Comparison of ENCODE assay signal across 8 cellular contexts in the genomic region with DNA sequence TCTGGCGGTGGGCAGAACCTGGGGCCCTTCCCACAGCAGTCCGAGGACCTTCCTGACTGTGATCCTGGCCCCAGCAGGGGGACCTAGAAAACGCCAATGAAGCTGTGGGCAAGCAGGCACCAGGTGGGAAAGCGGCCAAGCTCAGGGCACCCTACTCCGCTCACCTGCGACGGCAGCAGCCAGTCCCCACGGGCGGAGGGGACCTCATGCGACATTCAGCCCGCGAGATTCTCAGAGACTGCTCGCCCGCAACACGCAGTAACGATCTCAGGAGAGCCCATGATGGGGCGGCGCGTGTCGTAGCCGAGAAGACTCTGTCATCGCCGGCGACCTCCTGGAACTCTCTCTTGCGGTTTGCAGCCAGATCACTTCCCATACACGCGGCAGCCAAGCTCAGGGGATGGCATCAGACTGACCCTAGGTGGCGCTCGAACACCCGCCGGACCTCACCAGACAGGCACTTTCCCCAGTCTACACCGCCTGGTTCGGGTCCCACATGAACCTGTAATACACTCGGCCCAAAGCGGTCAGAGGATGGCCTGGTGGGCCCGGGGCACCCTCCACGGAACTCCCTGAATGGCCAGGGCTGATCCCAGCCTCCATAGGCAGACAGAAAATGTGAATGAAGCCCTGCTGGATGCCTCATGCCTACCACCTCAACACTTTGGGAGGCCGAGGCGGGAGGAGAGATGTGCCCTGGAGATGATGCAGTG. TPM values are rescaled to one million over a fixed set of nuclear protein-coding genes. Genes with fewer than 3 reads are reported as not detected.
DNase-seq lines count a peak whose midpoint lies in the region; ATAC-seq and TF ChIP-seq lines count a peak whose summit lies in the region.

No MANE protein-coding gene starts in this region.

- H3K4me1 Mint-ChIP-seq in CD8-positive, alpha-beta T cell (ENCODE audit: low read depth), result peaks cover 21% of the 10 kb centered on the region
- H3K4me1 Mint-ChIP-seq in HFFc6 (ENCODE audit: low read depth), result peaks cover 7% of the 10 kb centered on the region; the same call in 1 of the 2 replicates

- CTCF ChIA-PET in CD8-positive, alpha-beta T cell (lab: Charles Lee), result interaction anchor here (0.6 to 4.0 kb wide), 19 partner anchors 9 to 222 kb away, joined by 3 to 24 read pairs (median 4); partner anchors contain the start of genes MAN2B1, WDR83, ZNF490 and ZNF791

- POLR2A ChIA-PET in CD8-positive, alpha-beta T cell (lab: Charles Lee), result interaction anchor here (0.7 to 1.2 kb wide), 4 partner anchors 19 to 112 kb away, joined by 3 to 4 read pairs (median 3); partner anchors contain the start of genes ZNF490 and ZNF791

- intact Hi-C loops in CD8-positive, alpha-beta T cell (cut with DNase I, micrococcal nuclease), result loop anchor here (1.0 to 2.0 kb wide), 3 partner anchors 29 to 76 kb away; partner anchors contain the start of genes ZNF490 (in 1 of the 2) and ZNF791 (in 1 of the 2)
- intact Hi-C loops in mucosa of descending colon (cut with DNase I, micrococcal nuclease), result no loop called here

- peak; percentile 64 to 88 (median 82) for DNase-seq in CD8-positive, alpha-beta T cell
- DNase-seq in HFFc6 (peak; percentile 25), NCI-H82 treated with DMSO at 0.1 percent for 48 hours (lab: John Stamatoyannopoulos, UW; ENCODE audit: unreplicated experiment) (peak; percentile 72), epithelial cell of prostate (ENCODE audit: low read depth, low spot score) (peak; percentile 27), mucosa of descending colon (peak; percentile 86 to 88 (median 87))
- peak; percentile 79 for DNase-seq in activated CD8-positive, alpha-beta memory T cell treated with anti-CD3 and anti-CD28 coated beads, Interleukin-2, amount 50 U/mL, for 24 hours (ENCODE audit: extremely low read depth)
- DNase-seq in stimulated activated CD8-positive, alpha-beta memory T cell treated with anti-CD3 and anti-CD28 coated beads, Interleukin-15, amount 100 ng/mL, for 48 hours (ENCODE audit: low read depth in 2 of 2), result peak; percentile 82 to 84

- peak; percentile 68 for TF ChIP-seq CTCF in CD8-positive, alpha-beta T cell (IDR thresholded peaks at IDR 0.05)
- TF ChIP-seq CTCF in HFFc6 (IDR thresholded peaks at IDR 0.05) (peak; percentile 79), mucosa of descending colon (IDR thresholded peaks at IDR 0.05) (peak; percentile 58)

- H3K36me3 ChIP-seq in CD8-positive, alpha-beta T cell (ENCODE audit: insufficient read depth, low read length), result no peaks in the 10 kb centered on the region
- H3K36me3 ChIP-seq in mucosa of descending colon (ENCODE audit: low read depth), result no peaks in the 10 kb centered on the region

- H3K27ac ChIP-seq in CD8-positive, alpha-beta T cell (ENCODE audit: low read depth, low read length), result peak overlapping the region; percentile 15
- no peak overlapping the region for H3K27ac ChIP-seq in epithelial cell of prostate

- ATAC-seq in CD8-positive, alpha-beta T cell, result peak; percentile 81
- ATAC-seq in mucosa of descending colon, result peak; percentile 98
- no peak for ATAC-seq in HG03159 (IDR thresholded peaks at IDR 0.05; ENCODE audit: unreplicated experiment)

- H3K9me3 Mint-ChIP-seq in CD8-positive, alpha-beta T cell, result no peaks in the 10 kb centered on the region
- peaks cover 30% of the 10 kb centered on the region for H3K9me3 Mint-ChIP-seq in HFFc6

- no peaks in the 10 kb centered on the region for H3K27me3 Mint-ChIP-seq in CD8-positive, alpha-beta T cell (ENCODE audit: low read depth)
- H3K27me3 Mint-ChIP-seq in HFFc6 (ENCODE audit: insufficient read depth), result no peaks in the 10 kb centered on the region; the same call in 1 of the 2 replicates

- H3K4me3 ChIP-seq in CD8-positive, alpha-beta T cell (ENCODE audit: low read depth, low read length), result peak overlapping the region; percentile 38
- no peak overlapping the region for H3K4me3 ChIP-seq in mucosa of descending colon

- peaks cover 6% of the 10 kb centered on the region for H3K36me3 Mint-ChIP-seq in CD8-positive, alpha-beta T cell
- peaks cover 19% of the 10 kb centered on the region for H3K36me3 Mint-ChIP-seq in HFFc6 (ENCODE audit: low read depth)

- H3K4me1 ChIP-seq in CD8-positive, alpha-beta T cell (ENCODE audit: insufficient read depth, low read length), result peaks cover 18% of the 10 kb centered on the region
- H3K4me1 ChIP-seq in mucosa of descending colon (ENCODE audit: low read depth), result peaks cover 9% of the 10 kb centered on the region

- H3K4me3 Mint-ChIP-seq in CD8-positive, alpha-beta T cell, result peak overlapping the region; percentile 79
- peak overlapping the region; percentile 65 for H3K4me3 Mint-ChIP-seq in HFFc6

- no peaks in the 10 kb centered on the region for H3K27me3 ChIP-seq in CD8-positive, alpha-beta T cell (ENCODE audit: insufficient read depth, low read length)

- peak overlapping the region; percentile 70 for H3K27ac Mint-ChIP-seq in CD8-positive, alpha-beta T cell
- H3K27ac Mint-ChIP-seq in HFFc6, result peak overlapping the region; percentile 53; the same call in 1 of the 2 replicates

- no peaks in the 10 kb centered on the region for H3K9me3 ChIP-seq in CD8-positive, alpha-beta T cell (ENCODE audit: low read length)
- H3K9me3 ChIP-seq in mucosa of descending colon, result no peaks in the 10 kb centered on the region

RNA-seq across cellular contexts. Expression of gene MAN2B1, which starts 26.5 kb away (rescaled TPM):
- total RNA-seq in CD8-positive, alpha-beta T cell, result 10 to 100 TPM; 74.8 to 82.2 TPM
- 10 to 100 TPM; 49.9 to 69.9 (median 65.2) TPM for total RNA-seq in HFFc6 (2021; fragmentation: NEBNext Ultra II Directional; extraction: Animal tissue kit (Norgen Biotek cat#: 25700))
- 100 to 1,000 TPM in 1 of 3 donors, 10 to 100 TPM in 2; 92.7 to 104 (median 96.6) TPM for total RNA-seq in mucosa of descending colon

RNA-seq across cellular contexts. Expression of gene WDR83, which starts 26.6 kb away (rescaled TPM):
- 1 to 10 TPM; 7.4 to 10.0 TPM for total RNA-seq in CD8-positive, alpha-beta T cell
- 10 to 100 TPM in 3 of 6 experiments, 1 to 10 TPM in 3; 8.6 to 13.3 (median 9.9) TPM for total RNA-seq in HFFc6 (2021; fragmentation: NEBNext Ultra II Directional; extraction: Animal tissue kit (Norgen Biotek cat#: 25700))
- total RNA-seq in mucosa of descending colon, result 10 to 100 TPM in 1 of 3 donors, 1 to 10 TPM in 2; 6.4 to 13.4 (median 7.4) TPM

RNA-seq across cellular contexts. Expression of gene ZNF791, which starts 29.3 kb away (rescaled TPM):
- 10 to 100 TPM; 61.0 to 67.0 TPM for total RNA-seq in CD8-positive, alpha-beta T cell
- 10 to 100 TPM; 18.3 to 21.9 (median 19.0) TPM for total RNA-seq in HFFc6 (2021; fragmentation: NEBNext Ultra II Directional; extraction: Animal tissue kit (Norgen Biotek cat#: 25700))
- total RNA-seq in mucosa of descending colon, result 10 to 100 TPM; 22.5 to 29.7 (median 26.9) TPM

RNA-seq across cellular contexts. Expression of gene ZNF490, which starts 29.4 kb away (rescaled TPM):
- total RNA-seq in CD8-positive, alpha-beta T cell, result 1 to 10 TPM; 5.1 to 7.0 TPM
- total RNA-seq in HFFc6 (2021; fragmentation: NEBNext Ultra II Directional; extraction: Animal tissue kit (Norgen Biotek cat#: 25700)), result 1 to 10 TPM; 5.4 to 9.2 (median 7.8) TPM
- 10 to 100 TPM in 1 of 3 donors, 1 to 10 TPM in 2; 8.6 to 11.3 (median 8.8) TPM for total RNA-seq in mucosa of descending colon

RNA-seq across cellular contexts. Expression of gene DHPS, which starts 41.6 kb away (rescaled TPM):
- total RNA-seq in CD8-positive, alpha-beta T cell, result 100 to 1,000 TPM in 1 of 2 experiments, 10 to 100 TPM in 1; 98.7 to 100 TPM
- 10 to 100 TPM; 53.3 to 69.2 (median 59.6) TPM for total RNA-seq in HFFc6 (2021; fragmentation: NEBNext Ultra II Directional; extraction: Animal tissue kit (Norgen Biotek cat#: 25700))
- 10 to 100 TPM; 71.4 to 91.4 (median 88.9) TPM for total RNA-seq in mucosa of descending colon

Comparison
In these comparisons a context has a peak if more than half of its experiments do, and no peak if none do; other contexts are left out.
1. DNase-seq: peak in every context shown above with its lines; median percentile 87 in mucosa of descending colon; 83 in stimulated activated CD8-positive, alpha-beta memory T cell treated with anti-CD3 and anti-CD28 coated beads, Interleukin-15, amount 100 ng/mL, for 48 hours; 82 in CD8-positive, alpha-beta T cell; 79 in activated CD8-positive, alpha-beta memory T cell treated with anti-CD3 and anti-CD28 coated beads, Interleukin-2, amount 50 U/mL, for 24 hours; 72 in NCI-H82 treated with DMSO at 0.1 percent for 48 hours; 27 in epithelial cell of prostate; 25 in HFFc6.
2. intact Hi-C loops: an anchor here in CD8-positive, alpha-beta T cell (1.0 to 2.0 kb wide); none called in mucosa of descending colon.